6 cellular contexts compared by ENCODE assay signal in the genomic region with DNA sequence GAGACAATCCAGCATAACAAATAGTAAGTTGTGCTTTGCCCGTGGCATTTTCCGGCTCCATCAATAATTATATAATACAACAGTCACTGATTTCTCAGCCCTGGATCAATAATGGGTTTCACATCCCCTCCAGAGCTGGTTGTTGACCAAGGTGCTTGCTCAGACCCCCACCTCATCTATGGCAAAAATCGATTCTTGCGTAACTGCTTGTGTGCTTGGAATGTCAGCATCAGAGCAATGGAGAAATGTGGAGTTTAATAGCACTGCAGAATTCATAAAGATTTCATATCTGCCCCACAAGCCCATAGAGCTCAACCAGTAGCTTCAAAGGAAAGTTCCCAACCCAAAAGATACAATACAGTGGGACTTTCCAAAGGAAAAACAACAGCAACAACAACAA.
"Had no signal": no experiment of that assay in that cellular context is flagged by ENCODE, and none has a peak within 500 bp of the region (broad histone marks: within the 10 kb centered on the region; RNA-seq: fewer than 3 reads in every experiment).

No MANE protein-coding gene starts in this region.

- H3K27ac ChIP-seq: HL-60, KMS-11 had no signal

- H3K4me2 ChIP-seq: KMS-11 had no signal

- H3K4me3 ChIP-seq: K562 had no signal

- DNase-seq: KBM-7, KG1 had no signal

- ATAC-seq: K562 had no signal

- H3K9ac ChIP-seq: KMS-11 had no signal

- FAIRE-seq: HTR-8/SVneo, K562 had no signal
